8 cellular contexts compared by ENCODE assay signal in the genomic region with DNA sequence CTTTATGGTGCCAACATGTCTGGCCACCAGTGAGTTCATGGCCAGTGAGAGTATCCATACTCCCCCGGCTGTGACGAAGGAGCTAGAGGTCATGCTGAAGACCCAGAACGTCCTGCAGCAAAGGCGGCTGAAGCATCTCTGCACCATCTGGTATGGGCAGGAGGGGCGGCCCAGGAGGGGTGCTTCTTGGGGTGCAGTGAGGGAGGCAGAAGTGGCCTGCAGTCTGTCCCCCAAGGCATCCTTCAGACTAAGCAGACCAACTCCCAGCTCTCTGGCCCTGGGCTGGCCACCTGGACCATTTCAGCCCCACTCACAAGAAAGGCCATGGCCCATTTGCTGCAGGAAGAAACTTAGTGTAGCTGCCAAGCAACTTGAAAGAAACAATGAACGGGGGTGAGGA.
"Had no signal": no experiment of that assay in that cellular context is flagged by ENCODE, and none has a peak within 500 bp of the region (broad histone marks: within the 10 kb centered on the region; RNA-seq: fewer than 3 reads in every experiment).

No MANE protein-coding gene starts in this region.

- H3K27ac ChIP-seq: GM23248 had no signal

- ATAC-seq: HCT116, K562 had no signal

- H2AFZ ChIP-seq: GM23248 had no signal

- H3K27ac Mint-ChIP-seq: HFFc6 had no signal

- H3K9me3 ChIP-seq: HAP-1 had no signal

- H3K4me3 ChIP-seq: GM23248, HAP-1, K562 had no signal

- H3K4me1 ChIP-seq: HAP-1 had no signal

- H3K4me3 Mint-ChIP-seq: HFFc6 had no signal

- DNase-seq: GM23248, GOT3, HFFc6, IMR-90, KG1 had no signal

- H3K9ac ChIP-seq: GM23248 had no signal

- H3K9me3 Mint-ChIP-seq: HFFc6 had no signal

- H3K36me3 ChIP-seq: HAP-1 had no signal
